In the genomic region with DNA sequence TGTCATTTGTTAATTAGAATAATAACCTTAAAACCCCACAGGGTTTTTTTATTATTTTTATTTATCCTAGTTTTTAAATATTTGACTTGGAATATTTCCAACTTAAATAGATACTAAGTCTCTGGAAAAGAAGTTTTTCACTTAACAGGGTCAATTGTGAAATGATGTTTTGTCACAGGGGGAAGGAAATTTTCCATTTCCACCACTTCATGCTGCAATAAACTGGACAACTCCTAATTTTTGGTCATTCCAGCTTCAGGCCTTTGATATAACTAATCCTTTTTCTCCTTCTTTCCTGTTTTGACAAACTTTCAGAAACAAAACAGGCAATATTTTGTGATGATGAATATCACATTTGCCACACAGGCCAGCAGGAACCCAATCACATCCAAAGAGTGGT, we compare ENCODE assay signal across 7 cellular contexts. TPM values are rescaled to one million over a fixed set of nuclear protein-coding genes. Genes with fewer than 3 reads are reported as not detected.
"Had no signal": no experiment of that assay in that cellular context is flagged by ENCODE, and none has a peak within 500 bp of the region (broad histone marks: within the 10 kb centered on the region; RNA-seq: fewer than 3 reads in every experiment).

No MANE protein-coding gene starts in this region.

- H3K27me3 Mint-ChIP-seq: IgD-negative memory B cell had no signal

- H3K4me3 ChIP-seq: GM23248 had no signal

- H3K27ac Mint-ChIP-seq: H9, IgD-negative memory B cell had no signal

- H3K27ac ChIP-seq: GM23248, KMS-11 had no signal

- DNase-seq: GM23248, GOT3, H9, HCEC 1CT, KBM-7 had no signal

- H3K36me3 Mint-ChIP-seq: IgD-negative memory B cell had no signal

- H3K4me3 Mint-ChIP-seq: H9, IgD-negative memory B cell had no signal

RNA-seq across cellular contexts. Expression of gene UGT2B10, which starts 45.3 kb away (rescaled TPM):
- total RNA-seq: GM23248, H9 had no signal
